14 cellular contexts compared by ENCODE assay signal in genomic region chr20:46122071-46122470, GRCh38. TPM values are rescaled to one million over a fixed set of nuclear protein-coding genes. Genes with fewer than 3 reads are reported as not detected.
A peak's percentile ranks its signal among the peaks of the same experiment; 100 is the strongest.
DNase-seq lines count a peak whose midpoint lies in the region; ATAC-seq, FAIRE-seq and TF ChIP-seq lines count a peak whose summit lies in the region.
"Had no signal": no experiment of that assay in that cellular context is flagged by ENCODE, and none has a peak within 500 bp of the region (broad histone marks: within the 10 kb centered on the region; RNA-seq: fewer than 3 reads in every experiment).

No MANE protein-coding gene starts in this region.

- DNase-seq in cardiac septum (ENCODE audit: low spot score): peak; percentile 60
- no peak for DNase-seq in left ventricle myocardium superior
- peak; percentile 89 for DNase-seq in astrocyte of the hippocampus (ENCODE audit: low read depth, low spot score)
- peak; percentile 29 for DNase-seq in kidney
- no peak for DNase-seq in stimulated activated CD4-positive, alpha-beta T cell treated with anti-CD3 and anti-CD28 coated beads, Interleukin-2, amount 100 ng/mL, for 48 hours
- DNase-seq in caudate nucleus (lab: John Stamatoyannopoulos, UW): no peak
- DNase-seq: DND-41, glutamatergic neuron, NCI-H446 treated with DMSO at 0.1 percent for 48 hours, sigmoid colon, SJCRH30 had no signal

- no peak overlapping the region for H3K27ac ChIP-seq in kidney (ENCODE audit: low read depth in 2 of 2, low read length in 2 of 2)
- no peak overlapping the region for H3K27ac ChIP-seq in caudate nucleus (ENCODE audit: low read depth, low read length)
- H3K27ac ChIP-seq: A549, SJCRH30 had no signal

- no peak overlapping the region for H3K4me3 ChIP-seq in kidney (ENCODE audit: low read length in 2 of 2)
- H3K4me3 ChIP-seq: A549, sigmoid colon, SJCRH30 had no signal

- no peaks in the 10 kb centered on the region for H3K36me3 ChIP-seq in kidney (ENCODE audit: control insufficient read depth in 1 of 2, insufficient read depth in 2 of 2, low read length in 2 of 2)
- H3K36me3 ChIP-seq: SJCRH30 had no signal

- no peak for FAIRE-seq in kidney (lab: Jason Lieb, UNC)
- FAIRE-seq: A549 had no signal

- H3K9me3 ChIP-seq in kidney (ENCODE audit: control insufficient read depth in 1 of 2, low read length in 2 of 2): no peaks in the 10 kb centered on the region
- H3K9me3 ChIP-seq: A549, sigmoid colon, SJCRH30 had no signal

- peaks cover 0 to 2% of the 10 kb centered on the region in 2 donors for H3K4me1 ChIP-seq in kidney (ENCODE audit: control insufficient read depth in 1 of 2, insufficient read depth in 1 of 2, low read depth in 1 of 2, low read length in 2 of 2)
- H3K4me1 ChIP-seq: SJCRH30 had no signal

- intact Hi-C loops in cardiac septum (cut with DNase I): no loop called here
- intact Hi-C loops in left ventricle myocardium superior (cut with micrococcal nuclease): no loop called here
- intact Hi-C loops in kidney (cut with DNase I): no loop called here

- no peak overlapping the region for H3K9ac ChIP-seq in kidney (ENCODE audit: low read length in 2 of 2)

- TF ChIP-seq CTCF in kidney (IDR thresholded peaks at IDR 0.05; ENCODE audit: borderline replicate concordance, extremely low read depth, insufficient read depth): no peak

- ATAC-seq in left ventricle myocardium superior (no peak), HG02798 (IDR thresholded peaks at IDR 0.05; ENCODE audit: poor library complexity, unreplicated experiment) (no peak), HG03097 (IDR thresholded peaks at IDR 0.05; ENCODE audit: low FRiP score, unreplicated experiment) (no peak)
- ATAC-seq: A549 had no signal

RNA-seq across cellular contexts. Expression of gene CD40, which starts 4.0 kb away (rescaled TPM):
- 3.8 TPM for total RNA-seq in cardiac septum
- total RNA-seq in left ventricle myocardium superior: 6.7 TPM
- 25.2 TPM for total RNA-seq in kidney
- 15.7 TPM for polyA plus RNA-seq in kidney (ENCODE audit: insufficient read depth, low read depth, low replicate concordance)

RNA-seq across cellular contexts. Expression of gene NCOA5, which starts 32.3 kb away (rescaled TPM):
- total RNA-seq in cardiac septum (12.3 TPM), left ventricle myocardium superior (19.4 TPM), kidney (28.3 TPM)
- polyA plus RNA-seq in kidney (ENCODE audit: insufficient read depth, low read depth, low replicate concordance): 15.4 TPM

Comparison
In these comparisons a context has a peak if more than half of its experiments do, and no peak if none do; other contexts are left out.
1. DNase-seq: peak in cardiac septum (single experiment), astrocyte of the hippocampus (single experiment) and kidney (single experiment); none in left ventricle myocardium superior (single experiment), stimulated activated CD4-positive, alpha-beta T cell treated with anti-CD3 and anti-CD28 coated beads, Interleukin-2, amount 100 ng/mL, for 48 hours (0 of 2) and caudate nucleus (0 of 61).